In the genomic region with DNA sequence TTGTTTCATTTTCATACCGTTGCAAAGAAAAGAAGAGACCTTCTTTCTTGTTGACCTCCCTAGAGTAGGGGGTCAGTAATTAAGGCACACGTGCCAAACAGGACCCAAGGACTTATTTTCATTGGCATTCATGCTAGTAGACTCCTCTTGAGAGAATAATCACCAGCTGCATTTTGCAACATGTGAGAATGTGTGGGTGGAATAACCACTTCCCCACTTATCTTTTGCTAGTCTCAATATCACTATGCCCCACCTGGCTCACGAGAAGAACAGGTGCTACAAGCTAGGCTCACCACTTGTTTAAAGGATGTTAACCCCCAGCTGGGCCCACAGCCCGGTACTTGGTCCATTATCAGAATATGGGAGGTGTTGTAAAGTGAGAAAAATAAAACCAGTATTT, we compare ENCODE assay signal across 8 cellular contexts.
A peak's percentile ranks its signal among the peaks of the same experiment; 100 is the strongest.
DNase-seq lines count a peak whose midpoint lies in the region; ATAC-seq and TF ChIP-seq lines count a peak whose summit lies in the region.

No MANE protein-coding gene starts in this region.

- H3K4me1 Mint-ChIP-seq in T-helper 17 cell (no peaks in the 10 kb centered on the region), glutamatergic neuron (ENCODE audit: low read depth, unreplicated experiment) (no peaks in the 10 kb centered on the region)

- peak; percentile 91 for ATAC-seq in GM19452 (IDR thresholded peaks at IDR 0.05; ENCODE audit: unreplicated experiment)
- ATAC-seq in HG03432 (IDR thresholded peaks at IDR 0.05; ENCODE audit: unreplicated experiment) = peak; percentile 88
- ATAC-seq in T-helper 17 cell = peak; percentile 20
- no peak for ATAC-seq in sciatic nerve

- H3K27me3 Mint-ChIP-seq in T-helper 17 cell = no peaks in the 10 kb centered on the region
- no peaks in the 10 kb centered on the region for H3K27me3 Mint-ChIP-seq in glutamatergic neuron (ENCODE audit: unreplicated experiment)

- H3K4me3 Mint-ChIP-seq in T-helper 17 cell (no peak overlapping the region), glutamatergic neuron (ENCODE audit: unreplicated experiment) (no peak overlapping the region)

- no peak for TF ChIP-seq CTCF in glutamatergic neuron (IDR thresholded peaks at IDR 0.05; ENCODE audit: partially characterized antibody, unreplicated experiment)

- H3K36me3 Mint-ChIP-seq in T-helper 17 cell (ENCODE audit: low read depth) (no peaks in the 10 kb centered on the region), glutamatergic neuron (ENCODE audit: unreplicated experiment) (no peaks in the 10 kb centered on the region)

- H3K9me3 Mint-ChIP-seq in glutamatergic neuron (ENCODE audit: unreplicated experiment) = no peaks in the 10 kb centered on the region

- intact Hi-C loops in sciatic nerve (cut with DNase I) = no loop called here

- peak; percentile 38 for DNase-seq in COR-L47 (lab: John Stamatoyannopoulos, UW)
- no peak for DNase-seq in T-helper 17 cell
- DNase-seq in activated CD8-positive, alpha-beta memory T cell treated with anti-CD3 and anti-CD28 coated beads for 24 hours = no peak
- no peak for DNase-seq in glutamatergic neuron
- DNase-seq in sciatic nerve (ENCODE audit: low spot score) = no peak
- DNase-seq in amygdala (lab: John Stamatoyannopoulos, UW) = no peak

- H3K27ac Mint-ChIP-seq in T-helper 17 cell (no peak overlapping the region), glutamatergic neuron (ENCODE audit: unreplicated experiment) (no peak overlapping the region)

- H3K9me3 ChIP-seq in T-helper 17 cell (ENCODE audit: control insufficient read depth, low read length, poor library complexity, severe bottlenecking) = no peaks in the 10 kb centered on the region
